8 cellular contexts compared by ENCODE assay signal in genomic region chr1:184753608-184754478, GRCh38. TPM values are rescaled to one million over a fixed set of nuclear protein-coding genes. Genes with fewer than 3 reads are reported as not detected.
DNase-seq lines count a peak whose midpoint lies in the region; ATAC-seq lines count a peak whose summit lies in the region.

No MANE protein-coding gene starts in this region.

- in situ Hi-C loops in ACHN (cut with HindIII; ENCODE audit: low pct_ligation_motif_present, low pct_unique_long_range_greater_than_20kb, low sequenced_read_pairs), result no loop called here

- ATAC-seq in GM19035 (IDR thresholded peaks at IDR 0.05; ENCODE audit: unreplicated experiment) (peak; percentile 14), HG03432 (IDR thresholded peaks at IDR 0.05; ENCODE audit: unreplicated experiment) (peak; percentile 11), right cardiac atrium (peak; percentile 38 to 50)

- H3K4me1 ChIP-seq in right cardiac atrium (ENCODE audit: control insufficient read depth, insufficient read depth, low read length), result no peaks in the 10 kb centered on the region

- peak overlapping the region; percentile 64 for H3K4me3 ChIP-seq in right cardiac atrium (ENCODE audit: low read length)

- H3K27ac ChIP-seq in right cardiac atrium (ENCODE audit: low read length), result peak overlapping the region; percentile 82

- 1% methylated on average over 43 of the region's 43 CpGs for WGBS in right cardiac atrium

- H3K9me3 ChIP-seq in right cardiac atrium (ENCODE audit: control insufficient read depth, low read length), result no peaks in the 10 kb centered on the region

- intact Hi-C loops in right cardiac atrium (cut with DNase I), result no loop called here

- DNase-seq in ACHN (peak; percentile 59), SIG-M5 treated with dmso at 0.1 percent for 504 hours (lab: John Stamatoyannopoulos, UW; ENCODE audit: unreplicated experiment) (peak; percentile 91), amniotic epithelial cell (ENCODE audit: low read depth) (peak; percentile 48), right cardiac atrium (peak; percentile 60 to 78 (median 77)), renal cortical epithelial cell (ENCODE audit: low read depth) (peak; percentile 48), NCI-H446 (lab: John Stamatoyannopoulos, UW) (no peak)

- no peaks in the 10 kb centered on the region for H3K27me3 ChIP-seq in right cardiac atrium (ENCODE audit: control insufficient read depth, insufficient read depth)

RNA-seq across cellular contexts. Expression of gene EDEM3, which starts 0.8 kb away (rescaled TPM):
- 10 to 100 TPM; 19.2 to 26.1 (median 20.2) TPM for total RNA-seq in right cardiac atrium
- 10.2 TPM for polyA plus RNA-seq in right cardiac atrium
- 43.2 and 76.7 TPM in 2 replicates for total RNA-seq in renal cortical epithelial cell

Comparison
In these comparisons a context has a peak if more than half of its experiments do, and no peak if none do; other contexts are left out.
1. DNase-seq: peak in ACHN (single experiment), SIG-M5 treated with dmso at 0.1 percent for 504 hours (single experiment), amniotic epithelial cell (single experiment), right cardiac atrium (3 of 3) and renal cortical epithelial cell (single experiment); none in NCI-H446 (0 of 2).
2. Peak in every context shown above with its lines, with median percentiles within 50 percentile points of each other: ATAC-seq.